Comparison of ENCODE assay signal across 11 cellular contexts in genomic region chr4:73608677-73609594, GRCh38. TPM values are rescaled to one million over a fixed set of nuclear protein-coding genes. Genes with fewer than 3 reads are reported as not detected.
DNase-seq lines count a peak whose midpoint lies in the region; ATAC-seq and TF ChIP-seq lines count a peak whose summit lies in the region.
"Had no signal": no experiment of that assay in that cellular context is flagged by ENCODE, and none has a peak within 500 bp of the region (broad histone marks: within the 10 kb centered on the region; RNA-seq: fewer than 3 reads in every experiment).

No MANE protein-coding gene starts in this region.

- H3K36me3 ChIP-seq in suprapubic skin (no peaks in the 10 kb centered on the region), upper lobe of right lung (no peaks in the 10 kb centered on the region)

- H3K4me3 ChIP-seq in suprapubic skin = no peak overlapping the region
- no peak overlapping the region for H3K4me3 ChIP-seq in upper lobe of right lung
- H3K4me3 ChIP-seq: coronary artery had no signal

- H3K27me3 Mint-ChIP-seq in chondrocyte (ENCODE audit: low read depth) = peaks cover 55% of the 10 kb centered on the region

- no peak for TF ChIP-seq POLR2A in suprapubic skin (IDR thresholded peaks at IDR 0.05)

- ATAC-seq in upper lobe of right lung = no peak
- ATAC-seq: activated CD8-positive, alpha-beta T cell treated with anti-CD3 and anti-CD28 coated beads for 36 hours had no signal

- 48% methylated on average over 3 of the region's 3 CpGs for WGBS in suprapubic skin

- H3K36me3 Mint-ChIP-seq in chondrocyte (ENCODE audit: low read depth) = peaks cover 3% of the 10 kb centered on the region

- H3K4me1 Mint-ChIP-seq in chondrocyte (ENCODE audit: low read depth) = peaks cover 8% of the 10 kb centered on the region

- no peak overlapping the region for H3K27ac Mint-ChIP-seq in chondrocyte (ENCODE audit: unreplicated experiment)
- H3K27ac Mint-ChIP-seq: activated CD8-positive, alpha-beta T cell treated with anti-CD3 and anti-CD28 coated beads for 36 hours had no signal

- H3K27me3 ChIP-seq in suprapubic skin (no peaks in the 10 kb centered on the region), upper lobe of right lung (no peaks in the 10 kb centered on the region)

- no peak for TF ChIP-seq EP300 in suprapubic skin (IDR thresholded peaks at IDR 0.05)

- intact Hi-C loops in upper lobe of right lung (cut with DNase I) = no loop called here

- H3K9me3 ChIP-seq in suprapubic skin (no peaks in the 10 kb centered on the region), upper lobe of right lung (no peaks in the 10 kb centered on the region)

- H3K27ac ChIP-seq in suprapubic skin = peak overlapping the region; percentile 46
- no peak overlapping the region for H3K27ac ChIP-seq in upper lobe of right lung
- H3K27ac ChIP-seq: coronary artery had no signal

- no peaks in the 10 kb centered on the region for H3K9me3 Mint-ChIP-seq in chondrocyte (ENCODE audit: low read depth)
- H3K9me3 Mint-ChIP-seq: activated CD8-positive, alpha-beta T cell treated with anti-CD3 and anti-CD28 coated beads for 36 hours had no signal

- H3K4me3 Mint-ChIP-seq in chondrocyte (ENCODE audit: unreplicated experiment) = no peak overlapping the region
- H3K4me3 Mint-ChIP-seq: activated CD8-positive, alpha-beta T cell treated with anti-CD3 and anti-CD28 coated beads for 36 hours had no signal

- TF ChIP-seq CTCF in suprapubic skin (IDR thresholded peaks at IDR 0.05) (no peak), upper lobe of right lung (IDR thresholded peaks at IDR 0.05) (no peak), chondrocyte (IDR thresholded peaks at IDR 0.05) (no peak)

- H3K4me1 ChIP-seq in suprapubic skin (peaks cover 11% of the 10 kb centered on the region), upper lobe of right lung (no peaks in the 10 kb centered on the region)

- DNase-seq in H4 (ENCODE audit: low spot score) = peak; percentile 60
- DNase-seq in NCI-H2196 treated with DMSO at 0.1 percent for 48 hours (lab: John Stamatoyannopoulos, UW; ENCODE audit: unreplicated experiment) = peak; percentile 26
- peak; percentile 5 for DNase-seq in fibroblast of gingiva (ENCODE audit: low read depth)
- DNase-seq in suprapubic skin (ENCODE audit: low spot score in 2 of 2) = no peak
- no peak for DNase-seq in upper lobe of right lung
- no peak for DNase-seq in GM19240 (ENCODE audit: insufficient read length, low spot score)
- DNase-seq in chondrocyte (ENCODE audit: low spot score) = no peak
- no peak for DNase-seq in AML-193 (lab: John Stamatoyannopoulos, UW)
- DNase-seq: activated CD8-positive, alpha-beta T cell treated with anti-CD3 and anti-CD28 coated beads for 36 hours; NCI-H82 had no signal

RNA-seq across cellular contexts. Expression of gene RASSF6, which starts 11.3 kb away (rescaled TPM):
- total RNA-seq in H4 (2014; rRNA removed; shearing (Covaris generic)) = 0.08 TPM in 1 of 2 replicates, not detected in the other
- total RNA-seq in suprapubic skin (10 to 100 TPM in 3 of 4 donors, 1 to 10 TPM in 1; 6.0 to 15.6 (median 13.5) TPM), upper lobe of right lung (3.1 TPM), chondrocyte (not detected in 3 replicates)
- total RNA-seq: activated CD8-positive, alpha-beta T cell treated with anti-CD3 and anti-CD28 coated beads for 36 hours had no signal

Comparison
In these comparisons a context has a peak if more than half of its experiments do, and no peak if none do; other contexts are left out.
1. DNase-seq: peak in H4 (single experiment), NCI-H2196 treated with DMSO at 0.1 percent for 48 hours (single experiment) and fibroblast of gingiva (single experiment); none in suprapubic skin (0 of 2), upper lobe of right lung (single experiment), GM19240 (single experiment), chondrocyte (single experiment) and AML-193 (0 of 2).